Comparison of ENCODE assay signal across 1 cellular context in the genomic region with DNA sequence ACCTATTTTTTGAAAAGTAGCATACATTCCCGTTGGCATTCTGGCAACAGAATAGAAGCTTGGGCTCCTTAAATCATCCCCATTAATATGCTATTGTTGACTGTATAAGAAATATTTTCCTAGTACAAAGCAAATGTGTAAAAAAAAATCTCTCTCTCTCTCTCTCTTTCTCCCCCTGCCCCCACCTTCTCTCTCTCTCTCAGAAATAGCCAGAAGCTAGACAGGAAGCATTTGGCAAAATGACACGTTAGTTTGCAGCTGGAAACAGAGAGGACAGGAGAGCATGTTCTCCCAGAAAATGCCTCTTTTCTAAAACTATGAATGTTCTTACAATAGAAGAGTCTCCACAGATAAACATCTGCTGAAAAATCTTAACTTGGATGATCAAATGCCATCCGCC.
TF ChIP-seq lines count a peak whose summit lies in the region.

No MANE protein-coding gene starts in this region.

TF ChIP-seq in neural cell, 6 proteins besides CTCF, POLR2A, EP300 and RAD21:
- TF ChIP-seq TAF1 (IDR thresholded peaks at IDR 0.05; ENCODE audit: low read depth) (no peak), POLR2AphosphoS5 (IDR thresholded peaks at IDR 0.05) (no peak), MXI1 (conservative IDR thresholded peaks at IDR 0.05; ENCODE audit: poor library complexity, severe bottlenecking) (no peak), SMC3 (conservative IDR thresholded peaks at IDR 0.05; ENCODE audit: poor library complexity) (no peak), EZH2 (IDR thresholded peaks at IDR 0.05; ENCODE audit: borderline replicate concordance, insufficient read depth, low read length, poor library complexity, severe bottlenecking) (no peak)
- TF ChIP-seq, protein P1, sequence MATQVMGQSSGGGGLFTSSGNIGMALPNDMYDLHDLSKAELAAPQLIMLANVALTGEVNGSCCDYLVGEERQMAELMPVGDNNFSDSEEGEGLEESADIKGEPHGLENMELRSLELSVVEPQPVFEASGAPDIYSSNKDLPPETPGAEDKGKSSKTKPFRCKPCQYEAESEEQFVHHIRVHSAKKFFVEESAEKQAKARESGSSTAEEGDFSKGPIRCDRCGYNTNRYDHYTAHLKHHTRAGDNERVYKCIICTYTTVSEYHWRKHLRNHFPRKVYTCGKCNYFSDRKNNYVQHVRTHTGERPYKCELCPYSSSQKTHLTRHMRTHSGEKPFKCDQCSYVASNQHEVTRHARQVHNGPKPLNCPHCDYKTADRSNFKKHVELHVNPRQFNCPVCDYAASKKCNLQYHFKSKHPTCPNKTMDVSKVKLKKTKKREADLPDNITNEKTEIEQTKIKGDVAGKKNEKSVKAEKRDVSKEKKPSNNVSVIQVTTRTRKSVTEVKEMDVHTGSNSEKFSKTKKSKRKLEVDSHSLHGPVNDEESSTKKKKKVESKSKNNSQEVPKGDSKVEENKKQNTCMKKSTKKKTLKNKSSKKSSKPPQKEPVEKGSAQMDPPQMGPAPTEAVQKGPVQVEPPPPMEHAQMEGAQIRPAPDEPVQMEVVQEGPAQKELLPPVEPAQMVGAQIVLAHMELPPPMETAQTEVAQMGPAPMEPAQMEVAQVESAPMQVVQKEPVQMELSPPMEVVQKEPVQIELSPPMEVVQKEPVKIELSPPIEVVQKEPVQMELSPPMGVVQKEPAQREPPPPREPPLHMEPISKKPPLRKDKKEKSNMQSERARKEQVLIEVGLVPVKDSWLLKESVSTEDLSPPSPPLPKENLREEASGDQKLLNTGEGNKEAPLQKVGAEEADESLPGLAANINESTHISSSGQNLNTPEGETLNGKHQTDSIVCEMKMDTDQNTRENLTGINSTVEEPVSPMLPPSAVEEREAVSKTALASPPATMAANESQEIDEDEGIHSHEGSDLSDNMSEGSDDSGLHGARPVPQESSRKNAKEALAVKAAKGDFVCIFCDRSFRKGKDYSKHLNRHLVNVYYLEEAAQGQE (IDR thresholded peaks at IDR 0.05; ENCODE audit: borderline replicate concordance) = no peak
